ENCODE assay signal across 19 cellular contexts in genomic region chr10:71408436-71409225, GRCh38. TPM values are rescaled to one million over a fixed set of nuclear protein-coding genes. Genes with fewer than 3 reads are reported as not detected.
"Had no signal": no experiment of that assay in that cellular context is flagged by ENCODE, and none has a peak within 500 bp of the region (broad histone marks: within the 10 kb centered on the region; RNA-seq: fewer than 3 reads in every experiment).

No MANE protein-coding gene starts in this region.

- H3K9me3 ChIP-seq: neutrophil had no signal

- DNase-seq: foreskin melanocyte; kidney; left cardiac atrium; mucosa of descending colon; right cardiac atrium; small intestine; stimulated activated CD4-positive, alpha-beta T cell treated with anti-CD3 and anti-CD28 coated beads, Interleukin-12 subunit alpha, Interleukin-12 subunit beta, amount 100 ng/mL, for 4 hours; stimulated activated naive CD4-positive, alpha-beta T cell; stomach; substantia nigra; transverse colon; uterus had no signal

- H3K4me1 Mint-ChIP-seq: naive thymus-derived CD8-positive, alpha-beta T cell had no signal

- ATAC-seq: left cardiac atrium; mucosa of descending colon; naive thymus-derived CD8-positive, alpha-beta T cell; right cardiac atrium had no signal

- H3K4me3 Mint-ChIP-seq: dendritic cell treated with granulocyte-macrophage colony-stimulating factor and Interleukin-4, amounts not matched to agents 40 ng/mL and 50 ng/mL, for 4 days; naive thymus-derived CD8-positive, alpha-beta T cell had no signal

- FAIRE-seq: colon, kidney, small intestine had no signal

- H3K27ac Mint-ChIP-seq: dendritic cell treated with granulocyte-macrophage colony-stimulating factor and Interleukin-4, amounts not matched to agents 40 ng/mL and 50 ng/mL, for 4 days; naive thymus-derived CD8-positive, alpha-beta T cell had no signal

- H3K27me3 ChIP-seq: neutrophil, uterus had no signal

- H3K36me3 ChIP-seq: neutrophil, stomach, thoracic aorta, transverse colon, uterus had no signal

- H3K4me3 ChIP-seq: hepatocyte, mucosa of descending colon, stomach, thoracic aorta, transverse colon, uterus had no signal

- H3K27ac ChIP-seq: hepatocyte, neutrophil, stomach, thoracic aorta, transverse colon, uterus had no signal

- H3K4me1 ChIP-seq: stomach, transverse colon, uterus had no signal

RNA-seq across cellular contexts. Expression of gene CDH23, which starts 11.9 kb away (rescaled TPM):
- total RNA-seq: lung microvascular endothelial cell had no signal
